In genomic region chr7:122886357-122887081, GRCh38 we compare ENCODE assay signal across 8 cellular contexts. TPM values are rescaled to one million over a fixed set of nuclear protein-coding genes. Genes with fewer than 3 reads are reported as not detected.
DNase-seq lines count a peak whose midpoint lies in the region; ATAC-seq and TF ChIP-seq lines count a peak whose summit lies in the region.

Gene CADPS2, minus strand, starts transcription at chr7:122886460. Its CDS starts 123 bp downstream, at chr7:122886337.

- no peak for TF ChIP-seq CTCF in C4-2B (conservative IDR thresholded peaks at IDR 0.05)
- peak; percentile 8 for TF ChIP-seq CTCF in osteoblast (IDR thresholded peaks at IDR 0.05; ENCODE audit: extremely low read depth, low read depth, low read length)

- H3K4me1 ChIP-seq in osteoblast (ENCODE audit: insufficient read depth, low read length), result peaks cover 15% of the 10 kb centered on the region

- ATAC-seq in HG03139 (IDR thresholded peaks at IDR 0.05; ENCODE audit: unreplicated experiment), result peak; percentile 58

- H3K4me2 ChIP-seq in osteoblast (ENCODE audit: insufficient read depth, low read length), result peak within 1 kb of the TSS; percentile 89

- H3K27ac ChIP-seq in C4-2B, result peak within 1 kb of the TSS; percentile 77
- H3K27ac ChIP-seq in osteoblast (ENCODE audit: low read depth, low read length), result peak within 1 kb of the TSS; percentile 31

- intact Hi-C loops in cardiac septum (cut with DNase I), result loop anchor here (2.0 kb wide), 1 partner anchor 84 kb away; no protein-coding TSS in a partner anchor

- no peaks in the 10 kb centered on the region for H3K79me2 ChIP-seq in osteoblast (ENCODE audit: insufficient read depth, low read length)

- no peaks in the 10 kb centered on the region for H3K9me3 ChIP-seq in osteoblast (ENCODE audit: low read depth, low read length)

- H2AFZ ChIP-seq in osteoblast (ENCODE audit: low read length), result peak within 1 kb of the TSS; percentile 97

- H3K36me3 ChIP-seq in osteoblast (ENCODE audit: insufficient read depth, low read length), result no peaks in the 10 kb centered on the region

- DNase-seq in GM19238 (ENCODE audit: insufficient read length, low spot score), result peak; percentile 48
- peak; percentile 89 for DNase-seq in NCI-H345 (lab: John Stamatoyannopoulos, UW)
- DNase-seq in amygdala (lab: John Stamatoyannopoulos, UW), result peak in 54 of 56 donors; percentile 12 to 86 (median 64)
- DNase-seq in cardiac septum (ENCODE audit: low spot score), result peak; percentile 89
- peak; percentile 99 for DNase-seq in osteoblast (ENCODE audit: insufficient read length, low spot score, missing footprints)
- DNase-seq in NCI-H446 (lab: John Stamatoyannopoulos, UW), result no peak

- H3K27me3 ChIP-seq in osteoblast (ENCODE audit: insufficient read depth, low read length), result no peaks in the 10 kb centered on the region

- H3K4me3 ChIP-seq in osteoblast (ENCODE audit: insufficient read depth, low read length), result peak within 1 kb of the TSS; percentile 82

- no peaks in the 10 kb centered on the region for H4K20me1 ChIP-seq in osteoblast (ENCODE audit: insufficient read depth, low read length)

RNA-seq across cellular contexts. Expression of gene CADPS2, which starts in this region (rescaled TPM):
- total RNA-seq in cardiac septum (6.3 TPM), osteoblast (21.7 and 26.2 TPM in 2 replicates)

Comparison
In these comparisons a context has a peak if more than half of its experiments do, and no peak if none do; other contexts are left out.
1. DNase-seq: peak in GM19238 (single experiment), NCI-H345 (single experiment), amygdala (54 of 56), cardiac septum (single experiment) and osteoblast (single experiment); none in NCI-H446 (0 of 2).